In the genomic region with DNA sequence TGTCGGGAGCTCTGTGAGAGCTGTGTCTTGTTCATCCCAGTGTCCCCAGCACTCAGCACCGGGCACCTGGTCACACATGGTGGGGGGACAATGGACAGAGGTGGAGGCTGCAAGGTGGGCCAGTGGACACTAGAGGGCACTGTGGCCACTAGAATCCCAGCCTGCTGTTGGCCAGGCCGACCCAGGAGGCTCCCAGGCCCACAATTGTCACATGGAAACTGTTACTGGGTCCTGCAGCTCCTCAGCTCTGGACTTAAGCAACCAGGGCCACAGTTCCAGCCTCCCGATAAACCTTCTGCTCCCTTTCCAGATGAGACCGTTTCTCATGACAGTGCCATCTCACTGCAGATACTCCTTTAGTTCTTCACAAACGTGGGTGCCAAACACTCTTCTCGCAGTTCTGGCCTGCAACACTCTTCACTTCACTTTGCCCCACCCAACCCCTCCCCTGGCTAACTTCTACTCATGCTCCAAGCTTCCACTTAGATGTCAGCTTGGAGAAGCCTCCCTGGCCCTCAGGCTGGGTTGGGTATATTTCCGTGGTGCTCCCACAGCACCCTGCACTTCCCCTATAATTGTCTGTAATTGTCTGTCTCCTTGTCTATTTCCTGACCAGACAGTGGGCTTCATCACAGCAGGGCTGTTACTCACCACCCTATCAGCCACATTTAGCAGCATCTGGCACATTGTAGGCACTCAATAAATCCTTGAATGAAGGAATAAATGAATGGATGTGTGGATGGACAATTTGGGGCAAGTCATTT, we compare ENCODE assay signal across 8 cellular contexts. TPM values are rescaled to one million over a fixed set of nuclear protein-coding genes. Genes with fewer than 3 reads are reported as not detected.
DNase-seq lines count a peak whose midpoint lies in the region; ATAC-seq and TF ChIP-seq lines count a peak whose summit lies in the region.

No MANE protein-coding gene starts in this region.

- peak; percentile 38 for DNase-seq in COLO668 (lab: John Stamatoyannopoulos, UW; ENCODE audit: unreplicated experiment)
- peak; percentile 79 for DNase-seq in NCI-H2227 (lab: John Stamatoyannopoulos, UW; ENCODE audit: unreplicated experiment)
- peak; percentile 59 for DNase-seq in activated CD8-positive, alpha-beta memory T cell treated with anti-CD3 and anti-CD28 coated beads, Interleukin-2, amount 50 U/mL, for 4 hours
- no peak for DNase-seq in epithelial cell of proximal tubule (ENCODE audit: low read depth)
- peak in 8 of 10 donors; percentile 4 to 63 (median 42) for DNase-seq in naive thymus-derived CD8-positive, alpha-beta T cell
- peak in 1 of 2 donors; percentile 36 for DNase-seq in tibial artery
- no peak for DNase-seq in SW 1271 (lab: John Stamatoyannopoulos, UW)

- no peaks in the 10 kb centered on the region for H3K36me3 ChIP-seq in tibial artery

- no peaks in the 10 kb centered on the region for H3K27me3 ChIP-seq in tibial artery

- peak overlapping the region in 2 of 10 donors; percentile 3 to 50 for H3K4me3 Mint-ChIP-seq in naive thymus-derived CD8-positive, alpha-beta T cell

- no peaks in the 10 kb centered on the region for H3K36me3 Mint-ChIP-seq in naive thymus-derived CD8-positive, alpha-beta T cell

- H3K9me3 ChIP-seq in tibial artery, result no peaks in the 10 kb centered on the region

- peak overlapping the region in 1 of 10 donors; percentile 57 for H3K27ac Mint-ChIP-seq in naive thymus-derived CD8-positive, alpha-beta T cell

- peaks cover 0 to 41% (median 15%) of the 10 kb centered on the region in 4 donors for H3K4me1 ChIP-seq in tibial artery

- peaks cover 16 to 53% (median 47%) of the 10 kb centered on the region in 4 donors for H3K4me1 Mint-ChIP-seq in naive thymus-derived CD8-positive, alpha-beta T cell

- POLR2A ChIA-PET in naive thymus-derived CD8-positive, alpha-beta T cell (lab: Charles Lee), result interaction anchor here (0.7 kb wide), 1 partner anchor 11 kb away, joined by 4 read pairs; no protein-coding TSS in a partner anchor

- no peaks in the 10 kb centered on the region for H3K9me3 Mint-ChIP-seq in naive thymus-derived CD8-positive, alpha-beta T cell

- intact Hi-C loops in tibial artery (cut with DNase I; ENCODE audit: low total_unique reads), result no loop called here

- H3K27me3 Mint-ChIP-seq in naive thymus-derived CD8-positive, alpha-beta T cell, result peaks cover 0 to 6% (median 0%) of the 10 kb centered on the region in 5 donors

- H3K27ac ChIP-seq in tibial artery, result no peak overlapping the region

- TF ChIP-seq CTCF in epithelial cell of proximal tubule (conservative IDR thresholded peaks at IDR 0.05; ENCODE audit: low read depth, low read length) (peak; percentile 72), tibial artery (IDR thresholded peaks at IDR 0.05) (peak; percentile 49 to 60)

- ATAC-seq in GM21786 (IDR thresholded peaks at IDR 0.05; ENCODE audit: unreplicated experiment), result peak; percentile 54
- peak; percentile 48 to 57 for ATAC-seq in naive thymus-derived CD8-positive, alpha-beta T cell

- no peak overlapping the region for H3K4me3 ChIP-seq in epithelial cell of proximal tubule (ENCODE audit: low read depth, low read length)
- H3K4me3 ChIP-seq in tibial artery, result no peak overlapping the region

RNA-seq across cellular contexts. Expression of a gene that starts 3.5 kb away (rescaled TPM):
- total RNA-seq in epithelial cell of proximal tubule, result 3.9 and 4.5 TPM in 2 replicates
- under 1 TPM; 0.36 to 0.66 TPM for total RNA-seq in naive thymus-derived CD8-positive, alpha-beta T cell
- under 1 TPM; 0.08 to 0.17 (median 0.13) TPM for polyA plus RNA-seq in naive thymus-derived CD8-positive, alpha-beta T cell

RNA-seq across cellular contexts. Expression of a gene that starts 59.9 kb away (rescaled TPM):
- 39.2 and 60.0 TPM in 2 replicates for total RNA-seq in epithelial cell of proximal tubule
- total RNA-seq in naive thymus-derived CD8-positive, alpha-beta T cell, result 100 to 1,000 TPM; 147 to 153 TPM
- 10 to 100 TPM; 21.0 to 26.5 (median 23.6) TPM for polyA plus RNA-seq in naive thymus-derived CD8-positive, alpha-beta T cell

Comparison
In these comparisons a context has a peak if more than half of its experiments do, and no peak if none do; other contexts are left out.
1. DNase-seq: peak in COLO668 (single experiment), NCI-H2227 (single experiment), activated CD8-positive, alpha-beta memory T cell treated with anti-CD3 and anti-CD28 coated beads, Interleukin-2, amount 50 U/mL, for 4 hours (single experiment) and naive thymus-derived CD8-positive, alpha-beta T cell (8 of 10); none in epithelial cell of proximal tubule (single experiment) and SW 1271 (0 of 2).